ENCODE assay signal across 1 cellular context in genomic region chr6:41185991-41186675, GRCh38.
TF ChIP-seq lines count a peak whose summit lies in the region.

No MANE protein-coding gene starts in this region.

TF ChIP-seq in GM12878, 131 proteins besides CTCF, POLR2A, EP300 and RAD21:
- TF ChIP-seq RBBP5 (conservative IDR thresholded peaks at IDR 0.05): no peak
- TF ChIP-seq IKZF1 (conservative IDR thresholded peaks at IDR 0.05): 0 out of 2 replicates have a peak, but pooled peaks have one; percentile 20
- no peak for TF ChIP-seq USF2 (IDR thresholded peaks at IDR 0.05; ENCODE audit: borderline replicate concordance, low read depth, low read length)
- TF ChIP-seq SIX5 (IDR thresholded peaks at IDR 0.05; ENCODE audit: low read depth, low read length, severe bottlenecking): no peak
- peak; percentile 78 for TF ChIP-seq SPI1 (IDR thresholded peaks at IDR 0.05; ENCODE audit: borderline replicate concordance, insufficient read depth, low read depth, low read length)
- TF ChIP-seq PKNOX1 (IDR thresholded peaks at IDR 0.05): peak; percentile 51; the same call in 1 of the 2 replicates
- no peak for TF ChIP-seq BMI1 (IDR thresholded peaks at IDR 0.05; ENCODE audit: borderline replicate concordance)
